Comparison of ENCODE assay signal across 2 cellular contexts in the genomic region with DNA sequence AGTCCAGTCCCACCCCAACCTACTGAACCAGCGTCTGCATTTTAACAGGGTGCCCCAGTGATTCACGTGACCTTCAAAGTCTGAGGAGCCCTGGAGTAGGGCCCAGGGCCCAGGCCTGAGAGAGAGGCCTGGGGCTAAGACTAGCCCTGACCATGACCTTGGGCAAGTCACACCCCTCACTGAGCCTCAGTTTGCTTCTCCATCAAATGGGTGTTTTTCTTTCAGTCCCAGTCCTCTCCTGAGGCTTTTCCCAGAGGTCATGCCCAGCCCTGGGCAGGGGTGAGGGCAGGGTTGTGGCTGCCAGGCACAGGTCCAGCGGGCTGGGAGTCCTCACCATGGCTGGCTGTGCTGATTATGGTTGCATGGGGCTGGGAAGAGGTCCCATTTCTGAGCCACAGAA.
TF ChIP-seq lines count a peak whose summit lies in the region.

No MANE protein-coding gene starts in this region.

TF ChIP-seq in IMR-90, 13 proteins besides CTCF, POLR2A, EP300 and RAD21:
- TF ChIP-seq MAZ (IDR thresholded peaks at IDR 0.05; ENCODE audit: borderline replicate concordance, low read depth, low read length) (no peak), MXI1 (IDR thresholded peaks at IDR 0.05; ENCODE audit: borderline replicate concordance, low read depth, low read length) (no peak), ELK1 (IDR thresholded peaks at IDR 0.05; ENCODE audit: borderline replicate concordance, low read depth, low read length) (no peak), FOS (IDR thresholded peaks at IDR 0.05; ENCODE audit: low read depth, low read length) (no peak), NFE2L2 (IDR thresholded peaks at IDR 0.05; ENCODE audit: low read depth, low read length) (no peak), CEBPB (IDR thresholded peaks at IDR 0.05; ENCODE audit: low read depth, low read length) (no peak), CHD1 (IDR thresholded peaks at IDR 0.05; ENCODE audit: low read depth, low read length) (no peak), RFX5 (IDR thresholded peaks at IDR 0.05; ENCODE audit: low read depth, low read length) (no peak), RCOR1 (IDR thresholded peaks at IDR 0.05; ENCODE audit: insufficient replicate concordance, low read length) (no peak), MAFK (IDR thresholded peaks at IDR 0.05; ENCODE audit: low read depth, low read length) (no peak), BHLHE40 (IDR thresholded peaks at IDR 0.05; ENCODE audit: low read depth, low read length) (no peak), SMC3 (IDR thresholded peaks at IDR 0.05; ENCODE audit: low read depth, low read length) (no peak), USF2 (IDR thresholded peaks at IDR 0.05; ENCODE audit: low read depth, low read length) (no peak)

TF ChIP-seq in endothelial cell of umbilical vein, 7 proteins besides CTCF, POLR2A, EP300 and RAD21:
- TF ChIP-seq, protein P1, sequence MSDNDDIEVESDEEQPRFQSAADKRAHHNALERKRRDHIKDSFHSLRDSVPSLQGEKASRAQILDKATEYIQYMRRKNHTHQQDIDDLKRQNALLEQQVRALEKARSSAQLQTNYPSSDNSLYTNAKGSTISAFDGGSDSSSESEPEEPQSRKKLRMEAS (IDR thresholded peaks at IDR 0.05; ENCODE audit: insufficient read depth, insufficient read length) = no peak
- TF ChIP-seq GATA2 (IDR thresholded peaks at IDR 0.05; ENCODE audit: insufficient read depth, insufficient read length, low read depth, low read length) (no peak), FOS (IDR thresholded peaks at IDR 0.05; ENCODE audit: borderline replicate concordance, insufficient read depth, low read length) (no peak), POLR2AphosphoS5 (IDR thresholded peaks at IDR 0.05; ENCODE audit: insufficient read depth, low read depth, low read length) (no peak)
TF ChIP-seq in endothelial cell of umbilical vein: peak in this region for 0.
